1 cellular context compared by ENCODE assay signal in the genomic region with DNA sequence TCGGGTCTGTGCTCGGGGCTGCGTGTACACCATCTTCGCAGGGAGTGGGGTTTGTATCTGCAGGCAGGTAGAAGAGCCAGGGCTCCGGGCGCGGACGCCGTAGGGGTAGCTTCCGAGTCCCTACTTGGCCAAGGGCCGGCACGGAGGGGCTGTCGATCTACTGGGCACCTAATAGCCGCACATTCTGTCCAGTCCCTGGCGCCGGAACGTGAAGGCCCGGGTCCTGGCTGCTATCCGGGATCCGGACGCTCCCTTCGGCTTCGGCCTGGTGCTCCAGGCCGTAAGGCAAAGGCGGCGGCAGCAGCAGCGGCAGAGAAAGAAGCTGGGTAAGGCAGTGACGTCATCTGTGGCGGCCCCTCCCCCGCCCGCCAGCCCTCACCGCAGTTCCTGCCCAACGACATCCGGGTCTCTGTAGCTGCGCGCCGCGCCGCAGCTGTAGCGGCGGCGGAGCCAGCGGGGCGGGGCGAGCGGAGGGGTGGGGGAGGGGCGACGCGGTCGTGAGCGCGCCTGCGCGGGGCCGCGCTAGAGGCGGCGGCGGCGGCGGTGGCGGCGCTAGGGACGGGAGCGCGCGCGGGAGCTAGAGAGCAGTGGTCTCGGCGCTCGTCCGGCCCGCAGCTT.
TF ChIP-seq lines count a peak whose summit lies in the region.

A gene (plus strand): TSS at position 525 of the 618 bp plus-strand sequence. CDS start 33,483 bp downstream, outside the sequence.

TF ChIP-seq in HepG2, 621 proteins besides CTCF, POLR2A, EP300 and RAD21 (continued from another document and continues in another):
- TF ChIP-seq, protein P1, sequence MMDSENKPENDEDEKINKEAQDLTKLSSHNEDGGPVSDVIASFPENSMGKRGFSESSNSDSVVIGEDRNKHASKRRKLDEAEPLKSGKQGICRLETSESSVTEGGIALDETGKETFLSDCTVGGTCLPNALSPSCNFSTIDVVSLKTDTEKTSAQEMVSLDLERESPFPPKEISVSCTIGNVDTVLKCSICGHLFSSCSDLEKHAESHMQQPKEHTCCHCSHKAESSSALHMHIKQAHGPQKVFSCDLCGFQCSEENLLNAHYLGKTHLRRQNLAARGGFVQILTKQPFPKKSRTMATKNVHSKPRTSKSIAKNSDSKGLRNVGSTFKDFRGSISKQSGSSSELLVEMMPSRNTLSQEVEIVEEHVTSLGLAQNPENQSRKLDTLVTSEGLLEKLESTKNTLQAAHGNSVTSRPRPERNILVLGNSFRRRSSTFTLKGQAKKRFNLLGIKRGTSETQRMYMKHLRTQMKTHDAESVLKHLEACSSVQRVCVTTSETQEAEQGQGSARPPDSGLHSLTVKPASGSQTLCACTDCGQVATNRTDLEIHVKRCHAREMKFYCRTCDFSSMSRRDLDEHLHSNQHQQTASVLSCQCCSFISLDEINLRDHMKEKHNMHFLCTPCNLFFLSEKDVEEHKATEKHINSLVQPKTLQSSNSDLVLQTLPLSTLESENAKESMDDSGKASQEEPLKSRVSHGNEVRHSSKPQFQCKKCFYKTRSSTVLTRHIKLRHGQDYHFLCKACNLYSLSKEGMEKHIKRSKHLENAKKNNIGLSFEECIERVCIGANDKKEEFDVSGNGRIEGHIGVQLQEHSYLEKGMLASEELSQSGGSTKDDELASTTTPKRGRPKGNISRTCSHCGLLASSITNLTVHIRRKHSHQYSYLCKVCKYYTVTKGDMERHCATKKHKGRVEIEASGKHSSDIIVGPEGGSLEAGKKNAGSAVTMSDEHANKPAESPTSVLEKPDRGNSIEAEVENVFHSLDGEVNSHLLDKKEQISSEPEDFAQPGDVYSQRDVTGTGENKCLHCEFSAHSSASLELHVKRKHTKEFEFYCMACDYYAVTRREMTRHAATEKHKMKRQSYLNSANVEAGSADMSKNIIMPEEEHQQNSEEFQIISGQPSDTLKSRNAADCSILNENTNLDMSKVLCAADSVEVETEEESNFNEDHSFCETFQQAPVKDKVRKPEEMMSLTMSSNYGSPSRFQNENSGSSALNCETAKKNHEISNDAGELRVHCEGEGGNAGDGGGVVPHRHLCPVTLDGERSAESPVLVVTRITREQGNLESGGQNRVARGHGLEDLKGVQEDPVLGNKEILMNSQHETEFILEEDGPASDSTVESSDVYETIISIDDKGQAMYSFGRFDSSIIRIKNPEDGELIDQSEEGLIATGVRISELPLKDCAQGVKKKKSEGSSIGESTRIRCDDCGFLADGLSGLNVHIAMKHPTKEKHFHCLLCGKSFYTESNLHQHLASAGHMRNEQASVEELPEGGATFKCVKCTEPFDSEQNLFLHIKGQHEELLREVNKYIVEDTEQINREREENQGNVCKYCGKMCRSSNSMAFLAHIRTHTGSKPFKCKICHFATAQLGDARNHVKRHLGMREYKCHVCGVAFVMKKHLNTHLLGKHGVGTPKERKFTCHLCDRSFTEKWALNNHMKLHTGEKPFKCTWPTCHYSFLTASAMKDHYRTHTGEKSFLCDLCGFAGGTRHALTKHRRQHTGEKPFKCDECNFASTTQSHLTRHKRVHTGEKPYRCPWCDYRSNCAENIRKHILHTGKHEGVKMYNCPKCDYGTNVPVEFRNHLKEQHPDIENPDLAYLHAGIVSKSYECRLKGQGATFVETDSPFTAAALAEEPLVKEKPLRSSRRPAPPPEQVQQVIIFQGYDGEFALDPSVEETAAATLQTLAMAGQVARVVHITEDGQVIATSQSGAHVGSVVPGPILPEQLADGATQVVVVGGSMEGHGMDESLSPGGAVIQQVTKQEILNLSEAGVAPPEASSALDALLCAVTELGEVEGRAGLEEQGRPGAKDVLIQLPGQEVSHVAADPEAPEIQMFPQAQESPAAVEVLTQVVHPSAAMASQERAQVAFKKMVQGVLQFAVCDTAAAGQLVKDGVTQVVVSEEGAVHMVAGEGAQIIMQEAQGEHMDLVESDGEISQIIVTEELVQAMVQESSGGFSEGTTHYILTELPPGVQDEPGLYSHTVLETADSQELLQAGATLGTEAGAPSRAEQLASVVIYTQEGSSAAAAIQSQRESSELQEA (CRISPR knock-in tag; IDR thresholded peaks at IDR 0.05; ENCODE audit: not compliant biosample characterization), result peak; percentile 86
- TF ChIP-seq ZNF674 (CRISPR knock-in tag; IDR thresholded peaks at IDR 0.05; ENCODE audit: low read depth), result no peak
- no peak for TF ChIP-seq GZF1 (CRISPR knock-in tag; IDR thresholded peaks at IDR 0.05)
- TF ChIP-seq NR2F6 (IDR thresholded peaks at IDR 0.05), result no peak
- TF ChIP-seq NR2F6 (CRISPR knock-in tag; IDR thresholded peaks at IDR 0.05), result 0 out of 2 replicates have a peak, but pooled peaks have one; percentile 24
- peak; percentile 35 for TF ChIP-seq CBX1 (IDR thresholded peaks at IDR 0.05; ENCODE audit: low read depth)
- no peak for TF ChIP-seq SRSF4 (IDR thresholded peaks at IDR 0.05; ENCODE audit: low read depth, low read length, poor library complexity, severe bottlenecking)
- no peak for TF ChIP-seq ZBTB38 (CRISPR knock-in tag; IDR thresholded peaks at IDR 0.05)
- TF ChIP-seq, protein P2, sequence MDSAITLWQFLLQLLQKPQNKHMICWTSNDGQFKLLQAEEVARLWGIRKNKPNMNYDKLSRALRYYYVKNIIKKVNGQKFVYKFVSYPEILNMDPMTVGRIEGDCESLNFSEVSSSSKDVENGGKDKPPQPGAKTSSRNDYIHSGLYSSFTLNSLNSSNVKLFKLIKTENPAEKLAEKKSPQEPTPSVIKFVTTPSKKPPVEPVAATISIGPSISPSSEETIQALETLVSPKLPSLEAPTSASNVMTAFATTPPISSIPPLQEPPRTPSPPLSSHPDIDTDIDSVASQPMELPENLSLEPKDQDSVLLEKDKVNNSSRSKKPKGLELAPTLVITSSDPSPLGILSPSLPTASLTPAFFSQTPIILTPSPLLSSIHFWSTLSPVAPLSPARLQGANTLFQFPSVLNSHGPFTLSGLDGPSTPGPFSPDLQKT (CRISPR knock-in tag; IDR thresholded peaks at IDR 0.05; ENCODE audit: borderline replicate concordance), result no peak
- no peak for TF ChIP-seq AGO1 (IDR thresholded peaks at IDR 0.05; ENCODE audit: low read depth, low read length, poor library complexity, severe bottlenecking)
- no peak for TF ChIP-seq CHCHD3 (CRISPR knock-in tag; IDR thresholded peaks at IDR 0.05)
- TF ChIP-seq, protein P3, sequence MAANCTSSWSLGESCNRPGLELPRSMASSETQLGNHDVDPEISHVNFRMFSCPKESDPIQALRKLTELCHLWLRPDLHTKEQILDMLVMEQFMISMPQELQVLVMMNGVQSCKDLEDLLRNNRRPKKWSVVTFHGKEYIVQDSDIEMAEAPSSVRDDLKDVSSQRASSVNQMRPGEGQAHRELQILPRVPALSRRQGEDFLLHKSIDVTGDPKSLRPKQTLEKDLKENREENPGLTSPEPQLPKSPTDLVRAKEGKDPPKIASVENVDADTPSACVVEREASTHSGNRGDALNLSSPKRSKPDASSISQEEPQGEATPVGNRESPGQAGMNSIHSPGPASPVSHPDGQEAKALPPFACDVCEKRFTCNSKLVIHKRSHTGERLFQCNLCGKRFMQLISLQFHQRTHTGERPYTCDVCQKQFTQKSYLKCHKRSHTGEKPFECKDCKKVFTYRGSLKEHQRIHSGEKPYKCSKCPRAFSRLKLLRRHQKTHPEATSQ (CRISPR knock-in tag; IDR thresholded peaks at IDR 0.05; ENCODE audit: borderline replicate concordance), result no peak
- TF ChIP-seq, protein P4, sequence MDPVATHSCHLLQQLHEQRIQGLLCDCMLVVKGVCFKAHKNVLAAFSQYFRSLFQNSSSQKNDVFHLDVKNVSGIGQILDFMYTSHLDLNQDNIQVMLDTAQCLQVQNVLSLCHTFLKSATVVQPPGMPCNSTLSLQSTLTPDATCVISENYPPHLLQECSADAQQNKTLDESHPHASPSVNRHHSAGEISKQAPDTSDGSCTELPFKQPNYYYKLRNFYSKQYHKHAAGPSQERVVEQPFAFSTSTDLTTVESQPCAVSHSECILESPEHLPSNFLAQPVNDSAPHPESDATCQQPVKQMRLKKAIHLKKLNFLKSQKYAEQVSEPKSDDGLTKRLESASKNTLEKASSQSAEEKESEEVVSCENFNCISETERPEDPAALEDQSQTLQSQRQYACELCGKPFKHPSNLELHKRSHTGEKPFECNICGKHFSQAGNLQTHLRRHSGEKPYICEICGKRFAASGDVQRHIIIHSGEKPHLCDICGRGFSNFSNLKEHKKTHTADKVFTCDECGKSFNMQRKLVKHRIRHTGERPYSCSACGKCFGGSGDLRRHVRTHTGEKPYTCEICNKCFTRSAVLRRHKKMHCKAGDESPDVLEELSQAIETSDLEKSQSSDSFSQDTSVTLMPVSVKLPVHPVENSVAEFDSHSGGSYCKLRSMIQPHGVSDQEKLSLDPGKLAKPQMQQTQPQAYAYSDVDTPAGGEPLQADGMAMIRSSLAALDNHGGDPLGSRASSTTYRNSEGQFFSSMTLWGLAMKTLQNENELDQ (CRISPR knock-in tag; IDR thresholded peaks at IDR 0.05; ENCODE audit: borderline replicate concordance), result no peak
- TF ChIP-seq ZNF292 (CRISPR knock-in tag; IDR thresholded peaks at IDR 0.05; ENCODE audit: borderline replicate concordance, low read depth), result peak; percentile 31; the same call in 1 of the 2 replicates
- TF ChIP-seq ZNF160 (CRISPR knock-in tag; IDR thresholded peaks at IDR 0.05), result no peak; the same call in 1 of the 2 replicates
- TF ChIP-seq ZNF335 (CRISPR knock-in tag; IDR thresholded peaks at IDR 0.05), result no peak
- TF ChIP-seq, protein P5, sequence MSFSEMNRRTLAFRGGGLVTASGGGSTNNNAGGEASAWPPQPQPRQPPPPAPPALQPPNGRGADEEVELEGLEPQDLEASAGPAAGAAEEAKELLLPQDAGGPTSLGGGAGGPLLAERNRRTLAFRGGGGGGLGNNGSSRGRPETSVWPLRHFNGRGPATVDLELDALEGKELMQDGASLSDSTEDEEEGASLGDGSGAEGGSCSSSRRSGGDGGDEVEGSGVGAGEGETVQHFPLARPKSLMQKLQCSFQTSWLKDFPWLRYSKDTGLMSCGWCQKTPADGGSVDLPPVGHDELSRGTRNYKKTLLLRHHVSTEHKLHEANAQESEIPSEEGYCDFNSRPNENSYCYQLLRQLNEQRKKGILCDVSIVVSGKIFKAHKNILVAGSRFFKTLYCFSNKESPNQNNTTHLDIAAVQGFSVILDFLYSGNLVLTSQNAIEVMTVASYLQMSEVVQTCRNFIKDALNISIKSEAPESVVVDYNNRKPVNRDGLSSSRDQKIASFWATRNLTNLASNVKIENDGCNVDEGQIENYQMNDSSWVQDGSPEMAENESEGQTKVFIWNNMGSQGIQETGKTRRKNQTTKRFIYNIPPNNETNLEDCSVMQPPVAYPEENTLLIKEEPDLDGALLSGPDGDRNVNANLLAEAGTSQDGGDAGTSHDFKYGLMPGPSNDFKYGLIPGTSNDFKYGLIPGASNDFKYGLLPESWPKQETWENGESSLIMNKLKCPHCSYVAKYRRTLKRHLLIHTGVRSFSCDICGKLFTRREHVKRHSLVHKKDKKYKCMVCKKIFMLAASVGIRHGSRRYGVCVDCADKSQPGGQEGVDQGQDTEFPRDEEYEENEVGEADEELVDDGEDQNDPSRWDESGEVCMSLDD (CRISPR knock-in tag; IDR thresholded peaks at IDR 0.05; ENCODE audit: borderline replicate concordance), result peak; percentile 31; the same call in 1 of the 2 replicates
- peak; percentile 69; the same call in 1 of the 2 replicates for TF ChIP-seq ZNF614 (CRISPR knock-in tag; IDR thresholded peaks at IDR 0.05; ENCODE audit: borderline replicate concordance)
- TF ChIP-seq ZNF354B (CRISPR knock-in tag; IDR thresholded peaks at IDR 0.05), result no peak
- TF ChIP-seq ZNF772 (CRISPR knock-in tag; IDR thresholded peaks at IDR 0.05), result no peak
- TF ChIP-seq SIX4 (CRISPR knock-in tag; IDR thresholded peaks at IDR 0.05), result peak; percentile 47; the same call in 1 of the 2 replicates
- TF ChIP-seq ZNF329 (CRISPR knock-in tag; IDR thresholded peaks at IDR 0.05; ENCODE audit: low read depth), result 0 out of 2 replicates have a peak, but pooled peaks have one; percentile 39
- TF ChIP-seq, protein P6, sequence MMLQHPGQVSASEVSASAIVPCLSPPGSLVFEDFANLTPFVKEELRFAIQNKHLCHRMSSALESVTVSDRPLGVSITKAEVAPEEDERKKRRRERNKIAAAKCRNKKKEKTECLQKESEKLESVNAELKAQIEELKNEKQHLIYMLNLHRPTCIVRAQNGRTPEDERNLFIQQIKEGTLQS (CRISPR knock-in tag; IDR thresholded peaks at IDR 0.05), result peak; percentile 93
- no peak for TF ChIP-seq ETV6 (CRISPR knock-in tag; conservative IDR thresholded peaks at IDR 0.05)
- peak; percentile 81 for TF ChIP-seq ZNF501 (CRISPR knock-in tag; IDR thresholded peaks at IDR 0.05)
- TF ChIP-seq NKX3-1 (CRISPR knock-in tag; IDR thresholded peaks at IDR 0.05), result no peak
- TF ChIP-seq CREM (IDR thresholded peaks at IDR 0.05), result peak; percentile 76
- TF ChIP-seq CREM (CRISPR knock-in tag; IDR thresholded peaks at IDR 0.05), result 0 out of 2 replicates have a peak, but pooled peaks have one; percentile 41
- no peak for TF ChIP-seq FOXM1 (CRISPR knock-in tag; IDR thresholded peaks at IDR 0.05)
- TF ChIP-seq, protein P7, sequence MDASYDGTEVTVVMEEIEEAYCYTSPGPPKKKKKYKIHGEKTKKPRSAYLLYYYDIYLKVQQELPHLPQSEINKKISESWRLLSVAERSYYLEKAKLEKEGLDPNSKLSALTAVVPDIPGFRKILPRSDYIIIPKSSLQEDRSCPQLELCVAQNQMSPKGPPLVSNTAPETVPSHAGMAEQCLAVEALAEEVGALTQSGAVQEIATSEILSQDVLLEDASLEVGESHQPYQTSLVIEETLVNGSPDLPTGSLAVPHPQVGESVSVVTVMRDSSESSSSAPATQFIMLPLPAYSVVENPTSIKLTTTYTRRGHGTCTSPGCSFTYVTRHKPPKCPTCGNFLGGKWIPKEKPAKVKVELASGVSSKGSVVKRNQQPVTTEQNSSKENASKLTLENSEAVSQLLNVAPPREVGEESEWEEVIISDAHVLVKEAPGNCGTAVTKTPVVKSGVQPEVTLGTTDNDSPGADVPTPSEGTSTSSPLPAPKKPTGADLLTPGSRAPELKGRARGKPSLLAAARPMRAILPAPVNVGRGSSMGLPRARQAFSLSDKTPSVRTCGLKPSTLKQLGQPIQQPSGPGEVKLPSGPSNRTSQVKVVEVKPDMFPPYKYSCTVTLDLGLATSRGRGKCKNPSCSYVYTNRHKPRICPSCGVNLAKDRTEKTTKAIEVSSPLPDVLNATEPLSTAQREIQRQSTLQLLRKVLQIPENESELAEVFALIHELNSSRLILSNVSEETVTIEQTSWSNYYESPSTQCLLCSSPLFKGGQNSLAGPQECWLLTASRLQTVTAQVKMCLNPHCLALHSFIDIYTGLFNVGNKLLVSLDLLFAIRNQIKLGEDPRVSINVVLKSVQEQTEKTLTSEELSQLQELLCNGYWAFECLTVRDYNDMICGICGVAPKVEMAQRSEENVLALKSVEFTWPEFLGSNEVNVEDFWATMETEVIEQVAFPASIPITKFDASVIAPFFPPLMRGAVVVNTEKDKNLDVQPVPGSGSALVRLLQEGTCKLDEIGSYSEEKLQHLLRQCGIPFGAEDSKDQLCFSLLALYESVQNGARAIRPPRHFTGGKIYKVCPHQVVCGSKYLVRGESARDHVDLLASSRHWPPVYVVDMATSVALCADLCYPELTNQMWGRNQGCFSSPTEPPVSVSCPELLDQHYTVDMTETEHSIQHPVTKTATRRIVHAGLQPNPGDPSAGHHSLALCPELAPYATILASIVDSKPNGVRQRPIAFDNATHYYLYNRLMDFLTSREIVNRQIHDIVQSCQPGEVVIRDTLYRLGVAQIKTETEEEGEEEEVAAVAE (CRISPR knock-in tag; IDR thresholded peaks at IDR 0.05; ENCODE audit: borderline replicate concordance), result no peak; the same call in 1 of the 2 replicates
- no peak for TF ChIP-seq ZNF446 (CRISPR knock-in tag; IDR thresholded peaks at IDR 0.05)
- peak; percentile 93 for TF ChIP-seq KDM5B (CRISPR knock-in tag; IDR thresholded peaks at IDR 0.05; ENCODE audit: borderline replicate concordance)
- no peak for TF ChIP-seq MED13 (CRISPR knock-in tag; IDR thresholded peaks at IDR 0.05)
- TF ChIP-seq MBNL3 (CRISPR knock-in tag; conservative IDR thresholded peaks at IDR 0.05), result no peak
